ENCODE assay signal across 8 cellular contexts in genomic region chr1:150974580-150975478, GRCh38. TPM values are rescaled to one million over a fixed set of nuclear protein-coding genes. Genes with fewer than 3 reads are reported as not detected.
DNase-seq lines count a peak whose midpoint lies in the region; ATAC-seq and TF ChIP-seq lines count a peak whose summit lies in the region.

A gene with protein sequence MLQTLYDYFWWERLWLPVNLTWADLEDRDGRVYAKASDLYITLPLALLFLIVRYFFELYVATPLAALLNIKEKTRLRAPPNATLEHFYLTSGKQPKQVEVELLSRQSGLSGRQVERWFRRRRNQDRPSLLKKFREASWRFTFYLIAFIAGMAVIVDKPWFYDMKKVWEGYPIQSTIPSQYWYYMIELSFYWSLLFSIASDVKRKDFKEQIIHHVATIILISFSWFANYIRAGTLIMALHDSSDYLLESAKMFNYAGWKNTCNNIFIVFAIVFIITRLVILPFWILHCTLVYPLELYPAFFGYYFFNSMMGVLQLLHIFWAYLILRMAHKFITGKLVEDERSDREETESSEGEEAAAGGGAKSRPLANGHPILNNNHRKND (minus strand): TSS chr1:150974835. CDS start chr1:150969090, 5,745 bp downstream.

- H3K4me3 Mint-ChIP-seq in activated naive CD4-positive, alpha-beta T cell treated with anti-CD3 and anti-CD28 coated beads for 36 hours = peak within 1 kb of the TSS; percentile 85

- H3K27me3 ChIP-seq in SJCRH30 = no peaks in the 10 kb centered on the region
- no peaks in the 10 kb centered on the region for H3K27me3 ChIP-seq in gastroesophageal sphincter
- no peaks in the 10 kb centered on the region for H3K27me3 ChIP-seq in suprapubic skin

- TF ChIP-seq POLR2A in gastroesophageal sphincter (IDR thresholded peaks at IDR 0.05) (peak; percentile 68 to 70), suprapubic skin (IDR thresholded peaks at IDR 0.05) (peak in 1 of 2 donors; percentile 65)

- peak; percentile 43 for ATAC-seq in GM21367 (IDR thresholded peaks at IDR 0.05; ENCODE audit: unreplicated experiment)
- ATAC-seq in gastroesophageal sphincter = peak; percentile 85

- H3K4me3 ChIP-seq in SJCRH30 (peak within 1 kb of the TSS; percentile 99), gastroesophageal sphincter (peak within 1 kb of the TSS; percentile 78 to 93), suprapubic skin (peak within 1 kb of the TSS; percentile 69)

- peak within 1 kb of the TSS; percentile 86 for H3K27ac Mint-ChIP-seq in activated naive CD4-positive, alpha-beta T cell treated with anti-CD3 and anti-CD28 coated beads for 36 hours

- intact Hi-C loops in activated naive CD4-positive, alpha-beta T cell treated with anti-CD3 and anti-CD28 coated beads for 36 hours (cut with micrococcal nuclease) = loop anchor here (5.0 to 10.0 kb wide), 4 partner anchors 98 to 610 kb away; partner anchors contain the start of genes ARNT, CTSS and RPRD2

- peak within 1 kb of the TSS; percentile 76 for H3K27ac ChIP-seq in SJCRH30
- H3K27ac ChIP-seq in gastroesophageal sphincter = peak within 1 kb of the TSS; percentile 81 to 98 (median 96)
- H3K27ac ChIP-seq in suprapubic skin = peak within 1 kb of the TSS; percentile 97

- H3K36me3 ChIP-seq in SJCRH30 = peaks cover 5% of the 10 kb centered on the region; the same call in 1 of the 2 replicates
- H3K36me3 ChIP-seq in gastroesophageal sphincter = no peaks in the 10 kb centered on the region
- H3K36me3 ChIP-seq in suprapubic skin = no peaks in the 10 kb centered on the region

- TF ChIP-seq CTCF in gastroesophageal sphincter (IDR thresholded peaks at IDR 0.05) = no peak
- TF ChIP-seq CTCF in suprapubic skin (IDR thresholded peaks at IDR 0.05) = no peak

- no peaks in the 10 kb centered on the region for H3K27me3 Mint-ChIP-seq in activated naive CD4-positive, alpha-beta T cell treated with anti-CD3 and anti-CD28 coated beads for 36 hours (ENCODE audit: low read depth)

- no peaks in the 10 kb centered on the region for H3K9me3 ChIP-seq in SJCRH30 (replicated peaks)
- no peaks in the 10 kb centered on the region for H3K9me3 ChIP-seq in gastroesophageal sphincter
- H3K9me3 ChIP-seq in suprapubic skin = no peaks in the 10 kb centered on the region

- CTCF ChIA-PET in activated naive CD4-positive, alpha-beta T cell treated with anti-CD3 and anti-CD28 coated beads for 36 hours (lab: Charles Lee) = interaction anchor here (0.7 to 14.7 kb wide), 4 partner anchors 10 to 182 kb away, joined by 3 to 171 read pairs (median 8); partner anchors contain the start of gene MINDY1

- peaks cover 3% of the 10 kb centered on the region for H3K36me3 Mint-ChIP-seq in activated naive CD4-positive, alpha-beta T cell treated with anti-CD3 and anti-CD28 coated beads for 36 hours (ENCODE audit: low read depth)

- peaks cover 25% of the 10 kb centered on the region for H3K4me1 ChIP-seq in SJCRH30
- H3K4me1 ChIP-seq in gastroesophageal sphincter = peaks cover 10 to 84% (median 37%) of the 10 kb centered on the region in 3 donors
- peaks cover 77% of the 10 kb centered on the region for H3K4me1 ChIP-seq in suprapubic skin

- peak; percentile 75 for DNase-seq in COLO829 (ENCODE audit: low spot score)
- peak; percentile 78 to 79 for DNase-seq in SJCRH30
- peak; percentile 80 for DNase-seq in activated naive CD4-positive, alpha-beta T cell treated with anti-CD3 and anti-CD28 coated beads for 36 hours
- DNase-seq in nucleus accumbens (lab: John Stamatoyannopoulos, UW) = peak in 48 of 56 donors; percentile 8 to 80 (median 56)
- DNase-seq in suprapubic skin (ENCODE audit: low spot score in 2 of 2) = peak; percentile 89 to 91

- H3K4me1 Mint-ChIP-seq in activated naive CD4-positive, alpha-beta T cell treated with anti-CD3 and anti-CD28 coated beads for 36 hours (ENCODE audit: low read depth) = peaks cover 71% of the 10 kb centered on the region

- TF ChIP-seq RAD21 in Ishikawa (IDR thresholded peaks at IDR 0.05; ENCODE audit: low read depth) = no peak

- no peaks in the 10 kb centered on the region for H3K9me3 Mint-ChIP-seq in activated naive CD4-positive, alpha-beta T cell treated with anti-CD3 and anti-CD28 coated beads for 36 hours

- no peak for TF ChIP-seq EP300 in Ishikawa (IDR thresholded peaks at IDR 0.05; ENCODE audit: borderline replicate concordance)
- no peak for TF ChIP-seq EP300 in gastroesophageal sphincter (IDR thresholded peaks at IDR 0.05)
- TF ChIP-seq EP300 in suprapubic skin (IDR thresholded peaks at IDR 0.05) = no peak

- WGBS in gastroesophageal sphincter (ENCODE audit: low coverage in 1 of 2), 2 donors = 27% methylated on average over 10 of the region's 106 CpGs; no CpG with 5 or more reads in 1 of the 2 donors
- WGBS in suprapubic skin = 21% methylated on average over 25 of the region's 106 CpGs

TF ChIP-seq in Ishikawa, 13 proteins besides CTCF, POLR2A, EP300 and RAD21:
- no peak for TF ChIP-seq EGR1 (IDR thresholded peaks at IDR 0.05)
- TF ChIP-seq TEAD4 (IDR thresholded peaks at IDR 0.05) = no peak
- peak; percentile 85; the same call in 1 of the 2 replicates for TF ChIP-seq ZBTB7A (IDR thresholded peaks at IDR 0.05; ENCODE audit: low read depth)
- no peak for TF ChIP-seq NFIC (IDR thresholded peaks at IDR 0.05)
TF ChIP-seq in Ishikawa: peak in this region for 1.

RNA-seq across cellular contexts. Expression of the gene that starts here (rescaled TPM):
- total RNA-seq in SJCRH30 (2014; rRNA removed; shearing (Covaris generic)) = 87.3 and 95.2 TPM in 2 replicates
- total RNA-seq in activated naive CD4-positive, alpha-beta T cell treated with anti-CD3 and anti-CD28 coated beads for 36 hours = 100 to 1,000 TPM; 130 to 135 TPM
- total RNA-seq in gastroesophageal sphincter = 100 to 1,000 TPM in 3 of 4 donors, 10 to 100 TPM in 1; 98.3 to 142 (median 127) TPM
- total RNA-seq in suprapubic skin = 10 to 100 TPM; 46.5 to 57.9 (median 51.4) TPM

Comparison
In these comparisons a context has a peak if more than half of its experiments do, and no peak if none do; other contexts are left out.
1. Peak in every context shown above with its lines: DNase-seq, ATAC-seq, H3K4me3 ChIP-seq and H3K27ac ChIP-seq.